ENCODE assay signal across 1 cellular context in the genomic region with DNA sequence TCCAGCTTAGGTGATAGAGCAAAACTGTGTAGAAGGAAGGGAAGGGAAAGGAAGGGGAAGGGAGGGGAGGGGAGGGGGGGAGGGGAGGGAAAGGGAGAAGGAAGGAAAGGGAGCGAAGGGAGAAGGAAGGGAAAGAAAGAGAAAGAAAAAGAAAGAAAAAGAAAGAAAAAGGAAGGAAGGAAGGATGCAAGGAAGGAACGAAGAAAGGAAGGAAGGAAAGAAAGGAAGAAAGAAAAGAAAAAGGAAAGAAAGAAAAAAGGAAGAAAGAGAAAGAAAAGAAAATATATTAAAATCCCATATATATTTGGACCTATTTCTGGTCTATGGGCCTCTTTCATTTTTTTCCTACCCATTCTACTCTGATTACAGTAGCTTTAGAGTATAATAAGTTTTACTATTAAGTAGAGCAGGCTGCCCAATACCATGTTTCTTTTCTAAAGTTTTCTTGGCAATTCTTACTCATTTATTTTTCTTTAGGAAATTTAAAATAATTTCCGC.
TF ChIP-seq lines count a peak whose summit lies in the region.

No MANE protein-coding gene starts in this region.

TF ChIP-seq in IMR-90, 13 proteins besides CTCF, POLR2A, EP300 and RAD21:
- TF ChIP-seq RCOR1 (IDR thresholded peaks at IDR 0.05; ENCODE audit: insufficient replicate concordance, low read length) (no peak), MXI1 (IDR thresholded peaks at IDR 0.05; ENCODE audit: borderline replicate concordance, low read depth, low read length) (no peak), MAFK (IDR thresholded peaks at IDR 0.05; ENCODE audit: low read depth, low read length) (no peak), CEBPB (IDR thresholded peaks at IDR 0.05; ENCODE audit: low read depth, low read length) (no peak), FOS (IDR thresholded peaks at IDR 0.05; ENCODE audit: low read depth, low read length) (no peak), BHLHE40 (IDR thresholded peaks at IDR 0.05; ENCODE audit: low read depth, low read length) (no peak), RFX5 (IDR thresholded peaks at IDR 0.05; ENCODE audit: low read depth, low read length) (no peak)
- TF ChIP-seq, protein P1, sequence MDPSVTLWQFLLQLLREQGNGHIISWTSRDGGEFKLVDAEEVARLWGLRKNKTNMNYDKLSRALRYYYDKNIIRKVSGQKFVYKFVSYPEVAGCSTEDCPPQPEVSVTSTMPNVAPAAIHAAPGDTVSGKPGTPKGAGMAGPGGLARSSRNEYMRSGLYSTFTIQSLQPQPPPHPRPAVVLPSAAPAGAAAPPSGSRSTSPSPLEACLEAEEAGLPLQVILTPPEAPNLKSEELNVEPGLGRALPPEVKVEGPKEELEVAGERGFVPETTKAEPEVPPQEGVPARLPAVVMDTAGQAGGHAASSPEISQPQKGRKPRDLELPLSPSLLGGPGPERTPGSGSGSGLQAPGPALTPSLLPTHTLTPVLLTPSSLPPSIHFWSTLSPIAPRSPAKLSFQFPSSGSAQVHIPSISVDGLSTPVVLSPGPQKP (IDR thresholded peaks at IDR 0.05; ENCODE audit: borderline replicate concordance, low read depth, low read length) = no peak
- TF ChIP-seq, protein P2, sequence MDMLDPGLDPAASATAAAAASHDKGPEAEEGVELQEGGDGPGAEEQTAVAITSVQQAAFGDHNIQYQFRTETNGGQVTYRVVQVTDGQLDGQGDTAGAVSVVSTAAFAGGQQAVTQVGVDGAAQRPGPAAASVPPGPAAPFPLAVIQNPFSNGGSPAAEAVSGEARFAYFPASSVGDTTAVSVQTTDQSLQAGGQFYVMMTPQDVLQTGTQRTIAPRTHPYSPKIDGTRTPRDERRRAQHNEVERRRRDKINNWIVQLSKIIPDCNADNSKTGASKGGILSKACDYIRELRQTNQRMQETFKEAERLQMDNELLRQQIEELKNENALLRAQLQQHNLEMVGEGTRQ (IDR thresholded peaks at IDR 0.05; ENCODE audit: low read depth, low read length) = no peak
